In the genomic region with DNA sequence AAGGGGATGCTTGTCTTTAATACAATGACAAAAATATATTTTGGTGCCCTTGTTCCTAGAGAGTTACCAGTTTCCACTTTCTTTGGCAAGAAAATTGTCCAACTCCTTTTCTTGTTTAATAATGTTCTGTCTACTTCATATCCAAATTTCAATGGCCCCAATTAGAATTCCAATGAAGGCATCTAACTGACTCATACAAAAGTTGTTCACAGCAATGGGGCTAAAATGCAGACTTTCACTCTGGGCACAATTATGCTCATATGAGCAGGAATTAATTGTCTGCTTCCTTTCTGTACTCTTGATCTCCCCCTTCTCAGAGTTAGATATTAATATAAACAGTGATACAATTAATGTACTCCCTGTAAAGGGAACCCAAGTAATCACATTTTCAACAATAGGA, we compare ENCODE assay signal across 19 cellular contexts. TPM values are rescaled to one million over a fixed set of nuclear protein-coding genes. Genes with fewer than 3 reads are reported as not detected.
DNase-seq lines count a peak whose midpoint lies in the region; ATAC-seq and TF ChIP-seq lines count a peak whose summit lies in the region.
"Had no signal": no experiment of that assay in that cellular context is flagged by ENCODE, and none has a peak within 500 bp of the region (broad histone marks: within the 10 kb centered on the region; RNA-seq: fewer than 3 reads in every experiment).

No MANE protein-coding gene starts in this region.

- peak overlapping the region; percentile 4 to 60 (median 48) for H3K4me3 ChIP-seq in heart right ventricle
- H3K4me3 ChIP-seq in mucosa of stomach (ENCODE audit: low read length) = no peak overlapping the region
- H3K4me3 ChIP-seq in upper lobe of right lung = peak overlapping the region; percentile 38
- H3K4me3 ChIP-seq: esophagus squamous epithelium had no signal

- no peaks in the 10 kb centered on the region for H3K9me3 ChIP-seq in heart right ventricle
- no peaks in the 10 kb centered on the region for H3K9me3 ChIP-seq in mucosa of stomach (ENCODE audit: control insufficient read depth, low read length)
- H3K9me3 ChIP-seq in upper lobe of right lung = no peaks in the 10 kb centered on the region
- H3K9me3 ChIP-seq: esophagus squamous epithelium had no signal

- TF ChIP-seq CTCF in heart right ventricle (IDR thresholded peaks at IDR 0.05) (no peak), upper lobe of right lung (IDR thresholded peaks at IDR 0.05) (no peak)

- H3K9ac ChIP-seq in mucosa of stomach (ENCODE audit: low read length) = peak overlapping the region; percentile 66

- H3K36me3 ChIP-seq in heart right ventricle (no peaks in the 10 kb centered on the region), mucosa of stomach (ENCODE audit: control insufficient read depth, insufficient read depth, low read length) (no peaks in the 10 kb centered on the region), upper lobe of right lung (no peaks in the 10 kb centered on the region)
- H3K36me3 ChIP-seq: esophagus squamous epithelium had no signal

- H3K27me3 ChIP-seq in heart right ventricle = no peaks in the 10 kb centered on the region
- H3K27me3 ChIP-seq in mucosa of stomach (ENCODE audit: control insufficient read depth, insufficient read depth, low read length) = no peaks in the 10 kb centered on the region
- H3K27me3 ChIP-seq in upper lobe of right lung = no peaks in the 10 kb centered on the region
- H3K27me3 ChIP-seq: esophagus squamous epithelium had no signal

- intact Hi-C loops in heart right ventricle (cut with DNase I) (loop anchor here in 4 of 10 donors (2.0 to 5.0 kb wide), 4 partner anchors 35 to 45 kb away; no protein-coding TSS in a partner anchor), Right ventricle myocardium superior (cut with DNase I) (loop anchor here (5.0 kb wide), 1 partner anchor 35 kb away; no protein-coding TSS in a partner anchor), upper lobe of right lung (cut with DNase I) (no loop called here)

- H3K27ac ChIP-seq in heart right ventricle (peak overlapping the region; percentile 57 to 96 (median 88)), upper lobe of right lung (peak overlapping the region; percentile 83)

- H3K4me1 ChIP-seq in heart right ventricle (peaks cover 0 to 38% (median 7%) of the 10 kb centered on the region in 9 donors), mucosa of stomach (ENCODE audit: control insufficient read depth, insufficient read depth, low read length) (peaks cover 6% of the 10 kb centered on the region), upper lobe of right lung (no peaks in the 10 kb centered on the region)

- DNase-seq in heart right ventricle = no peak
- DNase-seq in Right ventricle myocardium superior = no peak
- peak; percentile 19 for DNase-seq in dedifferentiated amniotic fluid mesenchymal stem cell (ENCODE audit: extremely low spot score)
- DNase-seq in upper lobe of right lung = no peak
- DNase-seq in activated CD4-positive, alpha-beta T cell treated with anti-CD3 and anti-CD28 coated beads, Interleukin-2, amount 50 U/mL, for 48 hours = no peak
- DNase-seq: ACHN; activated CD4-positive, alpha-beta T cell treated with anti-CD3 and anti-CD28 coated beads for 1 hour; esophagus squamous epithelium; H9; Karpas-422; NCI-H1694; NCI-H510A treated with DMSO at 0.1 percent for 48 hours; PC-3; stimulated activated CD4-positive, alpha-beta T cell treated with anti-CD3 and anti-CD28 coated beads, Interleukin-4, amount 100 ng/mL, for 4 hours; stimulated activated naive B cell treated with anti-CD40 and anti-IgM and Interleukin-4, amounts not matched to agents 10 μg/mL and 1 μg/mL and 100 μg/mL, for 72 hours; T-helper 1 cell had no signal

- ATAC-seq in heart right ventricle = no peak
- no peak for ATAC-seq in Right ventricle myocardium superior (ENCODE audit: poor library complexity)
- no peak for ATAC-seq in upper lobe of right lung
- no peak for ATAC-seq in HG03025 (IDR thresholded peaks at IDR 0.05; ENCODE audit: low FRiP score, unreplicated experiment)
- ATAC-seq in GM18907 (IDR thresholded peaks at IDR 0.05; ENCODE audit: unreplicated experiment) = no peak
- ATAC-seq: PC-3; stimulated activated naive B cell treated with anti-CD40 and anti-IgM and Interleukin-4, amounts not matched to agents 10 μg/mL and 1 μg/mL and 100 μg/mL, for 72 hours had no signal

RNA-seq across cellular contexts. Expression of a gene that starts 42.1 kb away (rescaled TPM):
- total RNA-seq in heart right ventricle (10 to 100 TPM; 41.9 to 74.0 (median 54.9) TPM), Right ventricle myocardium superior (51.7 TPM), upper lobe of right lung (28.0 TPM)
- polyA plus RNA-seq in heart right ventricle = 100 to 1,000 TPM in 1 of 2 donors, 10 to 100 TPM in 1; 29.6 to 103 TPM
